ENCODE assay signal across 34 cellular contexts in genomic region chr9:136940526-136941230, GRCh38. TPM values are rescaled to one million over a fixed set of nuclear protein-coding genes. Genes with fewer than 3 reads are reported as not detected.
DNase-seq lines count a peak whose midpoint lies in the region; ATAC-seq and TF ChIP-seq lines count a peak whose summit lies in the region.
"Had no signal": no experiment of that assay in that cellular context is flagged by ENCODE, and none has a peak within 500 bp of the region (broad histone marks: within the 10 kb centered on the region; RNA-seq: fewer than 3 reads in every experiment).

No MANE protein-coding gene starts in this region.

- TF ChIP-seq POLR2A in breast epithelium (IDR thresholded peaks at IDR 0.05) (no peak), right lobe of liver (IDR thresholded peaks at IDR 0.05) (no peak), vagina (IDR thresholded peaks at IDR 0.05) (no peak)

- no peak overlapping the region for H3K27ac Mint-ChIP-seq in MCF 10A (ENCODE audit: low read depth, unreplicated experiment)
- H3K27ac Mint-ChIP-seq: activated CD4-positive, alpha-beta T cell treated with anti-CD3 and anti-CD28 coated beads, Interleukin-2, amount 10 ng/mL, durations not matched to agents 7 days and 5 days; activated naive CD8-positive, alpha-beta T cell treated with anti-CD3 and anti-CD28 coated beads, Interleukin-2, amount 50 U/mL, for 24 hours; B cell; dendritic cell treated with granulocyte-macrophage colony-stimulating factor and Interleukin-4, amounts not matched to agents 40 ng/mL and 50 ng/mL, for 4 days; progenitor cell of endocrine pancreas; stimulated activated naive CD8-positive, alpha-beta T cell treated with anti-CD3 and anti-CD28 coated beads, Interleukin-15, Interleukin-2, amounts not matched to agents 100 ng/mL and 50 ng/mL, for 24 hours; type B pancreatic cell had no signal

- H3K27me3 ChIP-seq in breast epithelium (no peaks in the 10 kb centered on the region), dorsolateral prefrontal cortex (no peaks in the 10 kb centered on the region), right lobe of liver (no peaks in the 10 kb centered on the region), tibial artery (no peaks in the 10 kb centered on the region), vagina (no peaks in the 10 kb centered on the region)
- H3K27me3 ChIP-seq: brain microvascular endothelial cell had no signal

- CTCF ChIA-PET in MCF 10A (lab: Yijun Ruan, JAX) = no interaction called here

- peaks cover 41% of the 10 kb centered on the region for H3K36me3 Mint-ChIP-seq in MCF 10A (ENCODE audit: insufficient read depth, unreplicated experiment)

- H3K4me3 ChIP-seq in breast epithelium = no peak overlapping the region
- peak overlapping the region in 5 of 59 donors; percentile 0 to 24 (median 5) for H3K4me3 ChIP-seq in dorsolateral prefrontal cortex
- H3K4me3 ChIP-seq in right lobe of liver = peak overlapping the region in 1 of 3 donors; percentile 22
- no peak overlapping the region for H3K4me3 ChIP-seq in tibial artery
- H3K4me3 ChIP-seq in vagina = no peak overlapping the region
- H3K4me3 ChIP-seq: SK-N-MC had no signal

- POLR2A ChIA-PET in MCF 10A (lab: Yijun Ruan, JAX) = no interaction called here

- no peaks in the 10 kb centered on the region for H3K27me3 Mint-ChIP-seq in MCF 10A (ENCODE audit: insufficient read depth, unreplicated experiment)
- H3K27me3 Mint-ChIP-seq: activated CD4-positive, alpha-beta T cell treated with anti-CD3 and anti-CD28 coated beads, Interleukin-2, amount 10 ng/mL, durations not matched to agents 7 days and 5 days; activated naive CD8-positive, alpha-beta T cell treated with anti-CD3 and anti-CD28 coated beads, Interleukin-2, amount 50 U/mL, for 24 hours; B cell; dendritic cell treated with granulocyte-macrophage colony-stimulating factor and Interleukin-4, amounts not matched to agents 40 ng/mL and 50 ng/mL, for 4 days; progenitor cell of endocrine pancreas; stimulated activated naive CD8-positive, alpha-beta T cell treated with anti-CD3 and anti-CD28 coated beads, Interleukin-15, Interleukin-2, amounts not matched to agents 100 ng/mL and 50 ng/mL, for 24 hours; type B pancreatic cell had no signal

- TF ChIP-seq CTCF in MCF 10A (IDR thresholded peaks at IDR 0.05; ENCODE audit: unreplicated experiment) = no peak
- no peak for TF ChIP-seq CTCF in breast epithelium (IDR thresholded peaks at IDR 0.05)
- peak in 1 of 56 donors; percentile 3 for TF ChIP-seq CTCF in dorsolateral prefrontal cortex (IDR thresholded peaks at IDR 0.05 in 54 of 56, conservative IDR thresholded peaks at IDR 0.05 in 2 of 56; ENCODE audit: low read depth in 1 of 56, partially characterized antibody in 56 of 56)
- no peak for TF ChIP-seq CTCF in right lobe of liver (IDR thresholded peaks at IDR 0.05)
- TF ChIP-seq CTCF in tibial artery (IDR thresholded peaks at IDR 0.05) = no peak
- no peak for TF ChIP-seq CTCF in vagina (IDR thresholded peaks at IDR 0.05)

- DNase-seq in MCF 10A (ENCODE audit: unreplicated experiment) (no peak), breast epithelium (ENCODE audit: low spot score in 2 of 2) (no peak), dorsolateral prefrontal cortex (no peak), right lobe of liver (peak in 2 of 3 donors; percentile 52 to 63), tibial artery (no peak), DMS53 treated with DMSO at 0.1 percent for 48 hours (lab: John Stamatoyannopoulos, UW; ENCODE audit: unreplicated experiment) (no peak), sciatic nerve (ENCODE audit: low spot score) (no peak), vagina (ENCODE audit: extremely low spot score in 2 of 2) (no peak)
- DNase-seq: activated CD4-positive, alpha-beta T cell treated with anti-CD3 and anti-CD28 coated beads, Interleukin-2, amount 10 ng/mL, durations not matched to agents 7 days and 5 days; activated CD8-positive, alpha-beta memory T cell treated with anti-CD3 and anti-CD28 coated beads, Interleukin-2, amount 50 U/mL, for 4 hours; activated effector memory CD4-positive, alpha-beta T cell treated with Interleukin-2 at 50 U/mL for 16 hours; activated naive CD8-positive, alpha-beta T cell treated with anti-CD3 and anti-CD28 coated beads, Interleukin-2, amount 50 U/mL, for 24 hours; brain microvascular endothelial cell; Calu3; EL; glutamatergic neuron; GOT3; NCI-H1105; NCI-H2029 treated with DMSO at 0.1 percent for 48 hours; NCI-H226; NCI-H748 treated with DMSO at 0.1 percent for 48 hours; stimulated activated CD4-positive, alpha-beta T cell treated with anti-CD3 and anti-CD28 coated beads, Interleukin-4, amount 100 ng/mL, for 4 hours; WERI-Rb-1 had no signal

- no peaks in the 10 kb centered on the region for H3K9me3 Mint-ChIP-seq in MCF 10A (ENCODE audit: unreplicated experiment)
- H3K9me3 Mint-ChIP-seq: activated CD4-positive, alpha-beta T cell treated with anti-CD3 and anti-CD28 coated beads, Interleukin-2, amount 10 ng/mL, durations not matched to agents 7 days and 5 days; activated naive CD8-positive, alpha-beta T cell treated with anti-CD3 and anti-CD28 coated beads, Interleukin-2, amount 50 U/mL, for 24 hours; dendritic cell treated with granulocyte-macrophage colony-stimulating factor and Interleukin-4, amounts not matched to agents 40 ng/mL and 50 ng/mL, for 4 days; stimulated activated naive CD8-positive, alpha-beta T cell treated with anti-CD3 and anti-CD28 coated beads, Interleukin-15, Interleukin-2, amounts not matched to agents 100 ng/mL and 50 ng/mL, for 24 hours; type B pancreatic cell had no signal

- peaks cover 8 to 10% of the 10 kb centered on the region in 2 donors for H3K4me1 ChIP-seq in breast epithelium
- peaks cover 0 to 51% (median 25%) of the 10 kb centered on the region in 4 donors for H3K4me1 ChIP-seq in right lobe of liver
- peaks cover 0 to 37% (median 31%) of the 10 kb centered on the region in 4 donors for H3K4me1 ChIP-seq in tibial artery
- H3K4me1 ChIP-seq in vagina = peaks cover 22% of the 10 kb centered on the region

- ATAC-seq in right lobe of liver (no peak), sciatic nerve (no peak)
- ATAC-seq: activated naive CD8-positive, alpha-beta T cell treated with anti-CD3 and anti-CD28 coated beads, Interleukin-2, amount 50 U/mL, for 24 hours; Panc1 had no signal

- H3K9me3 ChIP-seq in breast epithelium = no peaks in the 10 kb centered on the region
- H3K9me3 ChIP-seq in right lobe of liver = no peaks in the 10 kb centered on the region
- H3K9me3 ChIP-seq in tibial artery = no peaks in the 10 kb centered on the region
- H3K9me3 ChIP-seq in vagina = no peaks in the 10 kb centered on the region

- no peak overlapping the region for H3K27ac ChIP-seq in breast epithelium
- peak overlapping the region in 58 of 59 donors; percentile 14 to 97 (median 86) for H3K27ac ChIP-seq in dorsolateral prefrontal cortex
- peak overlapping the region; percentile 69 to 98 (median 93) for H3K27ac ChIP-seq in right lobe of liver
- peak overlapping the region; percentile 63 to 78 for H3K27ac ChIP-seq in tibial artery
- no peak overlapping the region for H3K27ac ChIP-seq in vagina
- H3K27ac ChIP-seq: brain microvascular endothelial cell, SK-N-MC, WERI-Rb-1 had no signal

- WGBS in right lobe of liver (ENCODE audit: insufficient coverage, low coverage, low lambda C conversion rate, missing lambda C conversion rate) = 90% methylated on average over 8 of the region's 42 CpGs

- intact Hi-C loops in MCF 10A (cut with micrococcal nuclease) = loop anchor here (10.0 kb wide), 1 partner anchor 96 kb away; the partner anchor contains the start of genes AJM1 and PHPT1
- intact Hi-C loops in breast epithelium (cut with DNase I; ENCODE audit: low total_unique reads) = no loop called here
- intact Hi-C loops in dorsolateral prefrontal cortex (cut with DNase I) = loop anchor here (5.0 kb wide), 4 partner anchors 53 to 98 kb away; partner anchors contain the start of genes TRAF2 (in 2 of the 2) and AJM1 (in 1 of the 2)
- intact Hi-C loops in right lobe of liver (cut with DNase I) = loop anchor here in 1 of 2 donors (10.0 kb wide), 2 partner anchors 56 to 94 kb away; partner anchors contain the start of genes FUT7 and TRAF2
- intact Hi-C loops in tibial artery (cut with DNase I; ENCODE audit: low total_unique reads) = loop anchor here (5.0 kb wide), 2 partner anchors 53 to 148 kb away; partner anchors contain the start of genes TMEM141 and TRAF2
- intact Hi-C loops in sciatic nerve (cut with DNase I) = no loop called here
- intact Hi-C loops in vagina (cut with DNase I) = loop anchor here (5.0 kb wide), 1 partner anchor 87 kb away; the partner anchor contains the start of gene ABCA2

- BruUV-seq in MCF 10A (replicated peaks; lab: Mats Ljungman, UMichigan) = TSS peak; percentile 33

- H3K4me3 Mint-ChIP-seq in MCF 10A (ENCODE audit: unreplicated experiment) = no peak overlapping the region
- H3K4me3 Mint-ChIP-seq: activated CD4-positive, alpha-beta T cell treated with anti-CD3 and anti-CD28 coated beads, Interleukin-2, amount 10 ng/mL, durations not matched to agents 7 days and 5 days; activated naive CD8-positive, alpha-beta T cell treated with anti-CD3 and anti-CD28 coated beads, Interleukin-2, amount 50 U/mL, for 24 hours; B cell; dendritic cell treated with granulocyte-macrophage colony-stimulating factor and Interleukin-4, amounts not matched to agents 40 ng/mL and 50 ng/mL, for 4 days; stimulated activated naive CD8-positive, alpha-beta T cell treated with anti-CD3 and anti-CD28 coated beads, Interleukin-15, Interleukin-2, amounts not matched to agents 100 ng/mL and 50 ng/mL, for 24 hours; type B pancreatic cell had no signal

- H3K4me1 Mint-ChIP-seq in MCF 10A (ENCODE audit: insufficient read depth, unreplicated experiment) = peaks cover 6% of the 10 kb centered on the region

- H3K36me3 ChIP-seq in breast epithelium = peaks cover 11% of the 10 kb centered on the region
- peaks cover 6 to 24% (median 22%) of the 10 kb centered on the region in 4 donors for H3K36me3 ChIP-seq in right lobe of liver
- peaks cover 36 to 62% (median 45%) of the 10 kb centered on the region in 3 donors for H3K36me3 ChIP-seq in tibial artery
- peaks cover 0 to 38% of the 10 kb centered on the region in 2 donors for H3K36me3 ChIP-seq in vagina

RNA-seq across cellular contexts. Expression of gene FBXW5, which starts 3.9 kb away (rescaled TPM):
- total RNA-seq in MCF 10A (2022) (88.8 and 100 TPM in 2 replicates), breast epithelium (100 to 1,000 TPM; 103 to 183 (median 126) TPM), dorsolateral prefrontal cortex (100 to 1,000 TPM in 22 of 120 experiments, 10 to 100 TPM in 98; 66.7 to 121 (median 89.9) TPM), right lobe of liver (100 to 1,000 TPM in 3 of 6 experiments, 10 to 100 TPM in 3; 84.0 to 290 (median 97.4) TPM), sciatic nerve (59.9 TPM), vagina (125 TPM)

RNA-seq across cellular contexts. Expression of gene C8G, which starts 4.4 kb away (rescaled TPM):
- total RNA-seq in MCF 10A (2022) = 1.0 and 1.1 TPM in 2 replicates
- not detected for total RNA-seq in breast epithelium
- total RNA-seq in dorsolateral prefrontal cortex = 1 to 10 TPM in 95 of 120 experiments, under 1 TPM in 1, not detected in 24; 1.00 to 6.0 (median 2.2) TPM
- 100 to 1,000 TPM; 248 to 755 (median 453) TPM for total RNA-seq in right lobe of liver
- total RNA-seq in sciatic nerve = not detected
- total RNA-seq in vagina = not detected
- total RNA-seq: A172, LHCN-M2, lower leg skin had no signal

RNA-seq across cellular contexts. Expression of gene LCN12, which starts 11.4 kb away (rescaled TPM):
- total RNA-seq in MCF 10A (2022) (0.86 and 1.2 TPM in 2 replicates), breast epithelium (1 to 10 TPM in 2 of 3 donors, not detected in 1; 1.8 to 5.6 TPM), dorsolateral prefrontal cortex (10 to 100 TPM in 108 of 120 experiments, 1 to 10 TPM in 12; 5.2 to 34.4 (median 16.7) TPM), right lobe of liver (10 to 100 TPM in 5 of 6 experiments, 1 to 10 TPM in 1; 2.7 to 36.4 (median 20.3) TPM), sciatic nerve (8.6 TPM), vagina (not detected)
- total RNA-seq: LHCN-M2, lower leg skin had no signal

RNA-seq across cellular contexts. Expression of gene PTGDS, which starts 36.6 kb away (rescaled TPM):
- total RNA-seq in MCF 10A (2022) (1.1 and 1.8 TPM in 2 replicates), breast epithelium (10 to 100 TPM; 46.7 to 72.6 (median 48.2) TPM), dorsolateral prefrontal cortex (1,000 to 10,000 TPM; 1,122 to 4,894 (median 2,197) TPM), right lobe of liver (10 to 100 TPM in 2 of 6 experiments, 1 to 10 TPM in 4; 4.3 to 21.9 (median 6.0) TPM), sciatic nerve (1,668 TPM), vagina (301 TPM)
- total RNA-seq: A172, B cell, Calu3, endothelial cell of umbilical vein, progenitor cell of endocrine pancreas had no signal

RNA-seq across cellular contexts. Expression of gene LCNL1, which starts 42.1 kb away (rescaled TPM):
- total RNA-seq in MCF 10A (2022) (not detected in 2 replicates), breast epithelium (under 1 TPM in 2 of 3 donors, not detected in 1; 0.16 to 0.29 TPM), dorsolateral prefrontal cortex (10 to 100 TPM in 119 of 120 experiments, 1 to 10 TPM in 1; 9.8 to 81.8 (median 27.3) TPM), right lobe of liver (not detected), sciatic nerve (4.1 TPM), vagina (2.0 TPM)
- total RNA-seq: A172, B cell, Calu3, endothelial cell of umbilical vein, progenitor cell of endocrine pancreas had no signal

Comparison
In these comparisons a context has a peak if more than half of its experiments do, and no peak if none do; other contexts are left out.
1. intact Hi-C loops: an anchor here in MCF 10A (10.0 kb wide), dorsolateral prefrontal cortex (5.0 kb wide), tibial artery (5.0 kb wide) and vagina (5.0 kb wide); none called in breast epithelium and sciatic nerve.
2. DNase-seq: peak in right lobe of liver (2 of 3); none in MCF 10A (single experiment), breast epithelium (0 of 2), dorsolateral prefrontal cortex (0 of 10), tibial artery (0 of 2), DMS53 treated with DMSO at 0.1 percent for 48 hours (single experiment), sciatic nerve (single experiment) and vagina (0 of 2).
3. H3K27ac ChIP-seq: peak in dorsolateral prefrontal cortex (58 of 59), right lobe of liver (3 of 3) and tibial artery (2 of 2); none in breast epithelium (0 of 2) and vagina (single experiment).
4. RNA of gene C8G, which starts 4.4 kb away (total RNA-seq): 248 to 755 TPM in right lobe of liver; 1.00 to 6.0 TPM in dorsolateral prefrontal cortex, not detected in vagina (single experiment), 1.0 to 1.1 TPM in MCF 10A, not detected in sciatic nerve (single experiment) and not detected in breast epithelium; every median in the first group is over 10 times any median in the second.